21 cellular contexts compared by ENCODE assay signal in the genomic region with DNA sequence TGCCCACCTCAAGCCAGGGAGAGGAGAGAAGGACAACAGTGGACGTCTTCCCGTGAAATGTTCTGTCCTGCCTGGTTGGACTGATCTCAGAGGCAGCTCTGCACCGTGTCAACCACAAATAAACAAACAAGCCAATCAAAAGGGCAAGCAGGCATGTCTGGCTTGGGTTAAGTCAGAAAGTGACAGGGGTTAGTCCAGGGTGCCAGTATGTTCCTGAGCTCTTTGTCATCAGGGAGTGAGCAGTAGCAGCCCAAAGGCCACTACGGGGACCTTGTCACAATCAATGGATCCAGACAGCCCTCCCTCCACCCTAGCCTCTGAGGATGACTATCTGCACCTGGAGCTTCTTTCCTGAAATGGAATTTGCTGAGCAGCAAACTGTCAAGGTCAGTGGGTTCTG. TPM values are rescaled to one million over a fixed set of nuclear protein-coding genes. Genes with fewer than 3 reads are reported as not detected.
DNase-seq lines count a peak whose midpoint lies in the region; ATAC-seq and TF ChIP-seq lines count a peak whose summit lies in the region.
"Had no signal": no experiment of that assay in that cellular context is flagged by ENCODE, and none has a peak within 500 bp of the region (broad histone marks: within the 10 kb centered on the region; RNA-seq: fewer than 3 reads in every experiment).

No MANE protein-coding gene starts in this region.

- H3K4me1 Mint-ChIP-seq in immature natural killer cell = peaks cover 21 to 28% of the 10 kb centered on the region in 2 donors

- H3K27me3 Mint-ChIP-seq in immature natural killer cell (ENCODE audit: low read depth in 3 of 3) = peaks cover 3 to 6% (median 5%) of the 10 kb centered on the region in 3 donors

- no peaks in the 10 kb centered on the region for H3K79me1 ChIP-seq in trophoblast cell (ENCODE audit: low read length)

- H2AK5ac ChIP-seq in trophoblast cell (ENCODE audit: low read length) = no peak overlapping the region

- no peak overlapping the region for H2BK120ac ChIP-seq in trophoblast cell (ENCODE audit: insufficient read depth, low read length, poor library complexity)

- intact Hi-C loops in heart left ventricle (cut with DNase I) = loop anchor here in 1 of 10 donors (5.0 kb wide), 1 partner anchor 56 kb away; no protein-coding TSS in a partner anchor
- intact Hi-C loops in right cardiac atrium (cut with DNase I) = no loop called here

- no peak overlapping the region for H3K18ac ChIP-seq in trophoblast cell (ENCODE audit: low read length)

- H3K4me1 ChIP-seq in heart left ventricle (peaks cover 0 to 34% (median 9%) of the 10 kb centered on the region in 12 donors), right cardiac atrium (ENCODE audit: control insufficient read depth, insufficient read depth, low read length) (peaks cover 10% of the 10 kb centered on the region), trophoblast cell (ENCODE audit: control insufficient read depth in 1 of 2, insufficient read depth in 2 of 2, low read length in 2 of 2) (peaks cover 2 to 4% of the 10 kb centered on the region in 2 experiments)

- H4K12ac ChIP-seq in trophoblast cell (ENCODE audit: low read depth, low read length) = no peak overlapping the region

- H3K9ac ChIP-seq in trophoblast cell (ENCODE audit: low read length) = no peak overlapping the region

- TF ChIP-seq POLR2A in heart left ventricle (IDR thresholded peaks at IDR 0.05) = no peak

- peak in 1 of 5 donors; percentile 62 for DNase-seq in heart left ventricle
- DNase-seq in right cardiac atrium = no peak
- DNase-seq in SW480 (ENCODE audit: low spot score) = peak; percentile 20
- DNase-seq in immature natural killer cell = no peak
- peak; percentile 76 to 83 for DNase-seq in trophoblast cell
- no peak for DNase-seq in iPS-NIHi11 (ENCODE audit: low spot score)
- DNase-seq in Ammon's horn (ENCODE audit: low spot score) = no peak
- DNase-seq: BE2C, DMS79 treated with DMSO at 0.1 percent for 48 hours, H9, HFFc6, NCI-H1092 treated with DMSO at 0.1 percent for 48 hours, NCI-H1436 treated with DMSO at 0.1 percent for 48 hours, NCI-H1930, NCI-H226, NCI-H524 treated with DMSO at 0.1 percent for 48 hours, NCI-H82 had no signal

- peak overlapping the region in 5 of 12 donors; percentile 22 to 71 (median 55) for H3K27ac ChIP-seq in heart left ventricle
- H3K27ac ChIP-seq in right cardiac atrium (ENCODE audit: low read length) = no peak overlapping the region
- no peak overlapping the region for H3K27ac ChIP-seq in trophoblast cell (ENCODE audit: low read depth, low read length)
- H3K27ac ChIP-seq: A549, SJSA1 had no signal

- H4K8ac ChIP-seq in trophoblast cell (ENCODE audit: low read depth, low read length) = no peak overlapping the region

- peak overlapping the region; percentile 55 to 77 (median 71) for H3K27ac Mint-ChIP-seq in immature natural killer cell
- H3K27ac Mint-ChIP-seq: H9, HFFc6 had no signal

- H3K4me2 ChIP-seq in trophoblast cell (ENCODE audit: low read length) = no peak overlapping the region
- H3K4me2 ChIP-seq: A549 had no signal

- no peaks in the 10 kb centered on the region for H3K9me3 ChIP-seq in heart left ventricle
- no peaks in the 10 kb centered on the region for H3K9me3 ChIP-seq in right cardiac atrium (ENCODE audit: control insufficient read depth, low read length)
- H3K9me3 ChIP-seq in trophoblast cell (ENCODE audit: insufficient read depth, low read depth, low read length) = peaks cover 2% of the 10 kb centered on the region
- H3K9me3 ChIP-seq: A549, BE2C had no signal

- H3K4me3 ChIP-seq in heart left ventricle (no peak overlapping the region), right cardiac atrium (ENCODE audit: low read length) (no peak overlapping the region), trophoblast cell (ENCODE audit: low read depth, low read length) (no peak overlapping the region)
- H3K4me3 ChIP-seq: A549, K562, SJSA1 had no signal

- H4K91ac ChIP-seq in trophoblast cell (ENCODE audit: low read depth, low read length) = no peak overlapping the region

- peaks cover 0 to 5% (median 0%) of the 10 kb centered on the region in 9 donors for H3K27me3 ChIP-seq in heart left ventricle
- H3K27me3 ChIP-seq in right cardiac atrium (ENCODE audit: control insufficient read depth, insufficient read depth) = no peaks in the 10 kb centered on the region
- no peaks in the 10 kb centered on the region for H3K27me3 ChIP-seq in trophoblast cell (ENCODE audit: insufficient read depth, low read length)
- H3K27me3 ChIP-seq: BE2C, SJSA1 had no signal

- 17 to 38% (median 24%) methylated on average over 3 to 4 of the region's 4 CpGs for WGBS in heart left ventricle, 4 donors
- 51% methylated on average over 4 of the region's 4 CpGs for WGBS in right cardiac atrium
- no CpG with 5 or more reads among the region's 4 CpGs for WGBS in trophoblast cell (ENCODE audit: extremely low coverage, insufficient coverage, insufficient read length)

- no peak overlapping the region for H2BK12ac ChIP-seq in trophoblast cell (ENCODE audit: low read length)

- H2BK5ac ChIP-seq in trophoblast cell (ENCODE audit: low read depth, low read length, poor library complexity) = no peak overlapping the region

- H3K36me3 ChIP-seq in heart left ventricle (no peaks in the 10 kb centered on the region), trophoblast cell (ENCODE audit: control insufficient read depth in 1 of 2, insufficient read depth in 2 of 2, low read length in 2 of 2) (no peaks in the 10 kb centered on the region)
- H3K36me3 ChIP-seq: SJSA1 had no signal

- H3K79me2 ChIP-seq in trophoblast cell (ENCODE audit: control insufficient read depth, insufficient read depth, low read length, poor library complexity) = no peaks in the 10 kb centered on the region

- no peak for TF ChIP-seq CTCF in heart left ventricle (IDR thresholded peaks at IDR 0.05)

- no peak overlapping the region for H3K4ac ChIP-seq in trophoblast cell (ENCODE audit: low read depth, low read length)

- H2AFZ ChIP-seq in trophoblast cell (ENCODE audit: insufficient read depth, low read length, poor library complexity) = no peak overlapping the region

- no peak overlapping the region for H3K4me3 Mint-ChIP-seq in immature natural killer cell
- H3K4me3 Mint-ChIP-seq: H9, HFFc6 had no signal

- no peak overlapping the region for H3K14ac ChIP-seq in trophoblast cell (ENCODE audit: low read length)

- no peaks in the 10 kb centered on the region for H3K9me3 Mint-ChIP-seq in immature natural killer cell
- H3K9me3 Mint-ChIP-seq: HFFc6 had no signal

- ATAC-seq in heart left ventricle (peak; percentile 57 to 80 (median 80)), right cardiac atrium (no peak)
- ATAC-seq: A549, K562, Panc1 had no signal

- H3K36me3 Mint-ChIP-seq in immature natural killer cell = no peaks in the 10 kb centered on the region

- H3K23ac ChIP-seq in trophoblast cell (ENCODE audit: low read length) = no peak overlapping the region

RNA-seq across cellular contexts. Expression of a gene that starts 35.0 kb away (rescaled TPM):
- total RNA-seq in heart left ventricle (not detected), right cardiac atrium (not detected)
- polyA plus RNA-seq in heart left ventricle (not detected), right cardiac atrium (not detected), immature natural killer cell (not detected)
- 0.11 and 0.12 TPM in 2 replicates for polyA plus RNA-seq in trophoblast cell (2013)
- total RNA-seq: H9, K562 had no signal
- polyA plus RNA-seq: K562 had no signal

Comparison
In these comparisons a context has a peak if more than half of its experiments do, and no peak if none do; other contexts are left out.
1. ATAC-seq: peak in heart left ventricle (4 of 4); none in right cardiac atrium (0 of 2).
2. DNase-seq: peak in SW480 (single experiment) and trophoblast cell (2 of 2); none in right cardiac atrium (0 of 3), immature natural killer cell (0 of 3), iPS-NIHi11 (single experiment) and Ammon's horn (single experiment).